Comparison of ENCODE assay signal across 12 cellular contexts in genomic region chr1:245045087-245045881, GRCh38.
A peak's percentile ranks its signal among the peaks of the same experiment; 100 is the strongest.
DNase-seq lines count a peak whose midpoint lies in the region; ATAC-seq and TF ChIP-seq lines count a peak whose summit lies in the region.
"Had no signal": no experiment of that assay in that cellular context is flagged by ENCODE, and none has a peak within 500 bp of the region (broad histone marks: within the 10 kb centered on the region; RNA-seq: fewer than 3 reads in every experiment).

No MANE protein-coding gene starts in this region.

- TF ChIP-seq CTCF in AG10803 (conservative IDR thresholded peaks at IDR 0.05; ENCODE audit: low read length) (no peak), epithelial cell of esophagus (IDR thresholded peaks at IDR 0.05; ENCODE audit: insufficient read depth, low read depth, low read length, missing control alignments) (no peak)

- DNase-seq in AG10803 (ENCODE audit: low read depth) = peak; percentile 15
- DNase-seq in NCI-H774 (lab: John Stamatoyannopoulos, UW) = peak; percentile 58
- peak; percentile 45 for DNase-seq in epithelial cell of esophagus (ENCODE audit: low read depth)
- DNase-seq in medulla oblongata (ENCODE audit: extremely low spot score) = peak; percentile 63
- DNase-seq: activated CD4-positive, alpha-beta memory T cell treated with anti-CD3 and anti-CD28 coated beads for 36 hours; NCI-H187; SHP77; stimulated activated naive CD8-positive, alpha-beta T cell treated with anti-CD3 and anti-CD28 coated beads, Interleukin-15, Interleukin-2, amounts not matched to agents 100 U/mL and 50 U/mL, for 24 hours had no signal

- H3K4me3 ChIP-seq in AG10803 (ENCODE audit: low read length) = no peak overlapping the region
- no peak overlapping the region for H3K4me3 ChIP-seq in epithelial cell of esophagus (ENCODE audit: low read length)

- ATAC-seq in GM19397 (IDR thresholded peaks at IDR 0.05; ENCODE audit: unreplicated experiment) (no peak), GM18861 (IDR thresholded peaks at IDR 0.05; ENCODE audit: unreplicated experiment) (no peak), HG03354 (IDR thresholded peaks at IDR 0.05; ENCODE audit: poor library complexity, severe bottlenecking, unreplicated experiment) (no peak), HG02571 (IDR thresholded peaks at IDR 0.05; ENCODE audit: unreplicated experiment) (no peak)
- ATAC-seq: stimulated activated naive CD8-positive, alpha-beta T cell treated with anti-CD3 and anti-CD28 coated beads, Interleukin-15, Interleukin-2, amounts not matched to agents 100 U/mL and 50 U/mL, for 24 hours had no signal
